Comparison of ENCODE assay signal across 3 cellular contexts in the genomic region with DNA sequence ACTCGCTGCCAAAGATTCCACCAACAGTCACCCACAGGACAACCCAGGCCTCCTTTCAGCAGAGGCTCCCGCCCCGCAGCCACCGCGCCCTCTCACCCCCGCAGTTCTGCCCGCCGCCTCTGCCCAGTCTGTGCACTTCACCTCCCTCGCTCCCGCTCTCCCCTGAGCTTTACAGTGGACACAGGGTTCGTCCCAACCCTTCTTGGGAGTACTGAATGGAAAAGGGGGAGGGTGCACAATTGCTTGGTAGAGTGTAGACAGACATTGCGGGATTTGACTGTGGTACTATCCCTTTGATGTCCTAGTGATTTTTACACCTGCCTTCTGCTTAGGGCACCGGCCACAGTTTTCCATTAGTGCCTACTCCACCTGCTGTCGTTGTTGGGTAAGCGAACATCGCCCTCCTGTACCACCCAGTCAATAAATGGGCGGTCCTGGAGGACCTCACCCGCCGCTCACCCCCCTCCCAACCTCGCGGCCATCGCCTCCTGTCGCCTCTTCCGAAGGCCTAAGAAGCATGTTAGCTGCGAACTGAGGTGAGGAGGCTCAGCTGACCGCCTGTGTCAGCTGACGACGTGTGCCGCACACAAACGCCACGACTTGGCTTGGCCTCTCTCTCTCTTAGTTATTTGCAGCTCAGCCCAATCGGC.
TF ChIP-seq lines count a peak whose summit lies in the region.

No MANE protein-coding gene starts in this region.

TF ChIP-seq in H1, 55 proteins besides CTCF, POLR2A, EP300 and RAD21:
- TF ChIP-seq SP1 (IDR thresholded peaks at IDR 0.05; ENCODE audit: low read depth, low read length) (no peak), MAFK (IDR thresholded peaks at IDR 0.05; ENCODE audit: low read depth, low read length) (no peak), EZH2 (IDR thresholded peaks at IDR 0.05; ENCODE audit: low read depth, low read length, severe bottlenecking) (no peak), SIN3A (conservative IDR thresholded peaks at IDR 0.05 in 1 of 2, IDR thresholded peaks at IDR 0.05 in 1 of 2; ENCODE audit: low read depth in 1 of 2, low read length in 2 of 2) (no peak), RFX5 (IDR thresholded peaks at IDR 0.05; ENCODE audit: borderline replicate concordance, low read depth, low read length) (no peak), SAP30 (IDR thresholded peaks at IDR 0.05; ENCODE audit: insufficient read depth, insufficient replicate concordance, low read length) (no peak), KDM4A (IDR thresholded peaks at IDR 0.05; ENCODE audit: low read depth, low read length, severe bottlenecking) (no peak), RXRA (IDR thresholded peaks at IDR 0.05; ENCODE audit: insufficient read depth, low read depth, low read length) (no peak), YY1 (IDR thresholded peaks at IDR 0.05; ENCODE audit: low read depth, low read length) (no peak), SIRT6 (IDR thresholded peaks at IDR 0.05; ENCODE audit: low read length) (no peak), BRCA1 (IDR thresholded peaks at IDR 0.05; ENCODE audit: low read depth, low read length) (no peak), CBX8 (IDR thresholded peaks at IDR 0.05; ENCODE audit: borderline replicate concordance, low read depth, low read length) (no peak), TCF12 (IDR thresholded peaks at IDR 0.05; ENCODE audit: low read depth, low read length) (no peak)
- TF ChIP-seq, protein P1, sequence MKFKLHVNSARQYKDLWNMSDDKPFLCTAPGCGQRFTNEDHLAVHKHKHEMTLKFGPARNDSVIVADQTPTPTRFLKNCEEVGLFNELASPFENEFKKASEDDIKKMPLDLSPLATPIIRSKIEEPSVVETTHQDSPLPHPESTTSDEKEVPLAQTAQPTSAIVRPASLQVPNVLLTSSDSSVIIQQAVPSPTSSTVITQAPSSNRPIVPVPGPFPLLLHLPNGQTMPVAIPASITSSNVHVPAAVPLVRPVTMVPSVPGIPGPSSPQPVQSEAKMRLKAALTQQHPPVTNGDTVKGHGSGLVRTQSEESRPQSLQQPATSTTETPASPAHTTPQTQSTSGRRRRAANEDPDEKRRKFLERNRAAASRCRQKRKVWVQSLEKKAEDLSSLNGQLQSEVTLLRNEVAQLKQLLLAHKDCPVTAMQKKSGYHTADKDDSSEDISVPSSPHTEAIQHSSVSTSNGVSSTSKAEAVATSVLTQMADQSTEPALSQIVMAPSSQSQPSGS (IDR thresholded peaks at IDR 0.05; ENCODE audit: low read length): no peak

TF ChIP-seq in liver, 16 proteins besides CTCF, POLR2A, EP300 and RAD21:
- TF ChIP-seq SP1 (IDR thresholded peaks at IDR 0.05) (peak; percentile 47), REST (IDR thresholded peaks at IDR 0.05) (no peak), RXRA (IDR thresholded peaks at IDR 0.05) (peak; percentile 56 to 75), HNF4A (conservative IDR thresholded peaks at IDR 0.05) (peak; percentile 32 to 59)

TF ChIP-seq in SK-N-SH treated with all-trans-retinoic acid at 6 μM for 48 hours, 23 proteins besides CTCF, POLR2A, EP300 and RAD21:
- TF ChIP-seq, protein P2, sequence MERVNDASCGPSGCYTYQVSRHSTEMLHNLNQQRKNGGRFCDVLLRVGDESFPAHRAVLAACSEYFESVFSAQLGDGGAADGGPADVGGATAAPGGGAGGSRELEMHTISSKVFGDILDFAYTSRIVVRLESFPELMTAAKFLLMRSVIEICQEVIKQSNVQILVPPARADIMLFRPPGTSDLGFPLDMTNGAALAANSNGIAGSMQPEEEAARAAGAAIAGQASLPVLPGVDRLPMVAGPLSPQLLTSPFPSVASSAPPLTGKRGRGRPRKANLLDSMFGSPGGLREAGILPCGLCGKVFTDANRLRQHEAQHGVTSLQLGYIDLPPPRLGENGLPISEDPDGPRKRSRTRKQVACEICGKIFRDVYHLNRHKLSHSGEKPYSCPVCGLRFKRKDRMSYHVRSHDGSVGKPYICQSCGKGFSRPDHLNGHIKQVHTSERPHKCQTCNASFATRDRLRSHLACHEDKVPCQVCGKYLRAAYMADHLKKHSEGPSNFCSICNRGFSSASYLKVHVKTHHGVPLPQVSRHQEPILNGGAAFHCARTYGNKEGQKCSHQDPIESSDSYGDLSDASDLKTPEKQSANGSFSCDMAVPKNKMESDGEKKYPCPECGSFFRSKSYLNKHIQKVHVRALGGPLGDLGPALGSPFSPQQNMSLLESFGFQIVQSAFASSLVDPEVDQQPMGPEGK (CRISPR knock-in tag; IDR thresholded peaks at IDR 0.05; ENCODE audit: borderline replicate concordance): no peak
- TF ChIP-seq ZC3H10 (CRISPR knock-in tag; IDR thresholded peaks at IDR 0.05): no peak
- TF ChIP-seq CSRNP3 (CRISPR knock-in tag; IDR thresholded peaks at IDR 0.05): no peak
- TF ChIP-seq CSDC2 (CRISPR knock-in tag; IDR thresholded peaks at IDR 0.05): no peak
- no peak for TF ChIP-seq ZNF565 (CRISPR knock-in tag; conservative IDR thresholded peaks at IDR 0.05; ENCODE audit: low read depth)
- TF ChIP-seq ZNF70 (CRISPR knock-in tag; IDR thresholded peaks at IDR 0.05): no peak
- no peak for TF ChIP-seq GLIS3 (CRISPR knock-in tag; IDR thresholded peaks at IDR 0.05)
- TF ChIP-seq PPARA (CRISPR knock-in tag; IDR thresholded peaks at IDR 0.05; ENCODE audit: borderline replicate concordance): no peak
- no peak for TF ChIP-seq ISL1 (CRISPR knock-in tag; IDR thresholded peaks at IDR 0.05)
